9 cellular contexts compared by ENCODE assay signal in genomic region chr12:45215419-45216296, GRCh38. TPM values are rescaled to one million over a fixed set of nuclear protein-coding genes. Genes with fewer than 3 reads are reported as not detected.
DNase-seq lines count a peak whose midpoint lies in the region; ATAC-seq, FAIRE-seq and TF ChIP-seq lines count a peak whose summit lies in the region.
"Had no signal": no experiment of that assay in that cellular context is flagged by ENCODE, and none has a peak within 500 bp of the region (broad histone marks: within the 10 kb centered on the region; RNA-seq: fewer than 3 reads in every experiment).

TSS of gene ANO6 (plus strand) at chr12:45216095. CDS start at chr12:45216322, 227 bp downstream.

- no peaks in the 10 kb centered on the region for H3K27me3 ChIP-seq in keratinocyte (ENCODE audit: control insufficient read depth, extremely low read depth, insufficient read depth, low read length)

- peak within 1 kb of the TSS; percentile 80 for H3K9ac ChIP-seq in keratinocyte (ENCODE audit: control insufficient read depth, extremely low read depth, insufficient read depth, low read length)

- H3K36me3 ChIP-seq in keratinocyte (ENCODE audit: control insufficient read depth in 2 of 2, extremely low read depth in 1 of 2, insufficient read depth in 2 of 2, low read length in 2 of 2), result no peaks in the 10 kb centered on the region

- H4K20me1 ChIP-seq in keratinocyte (ENCODE audit: control insufficient read depth, extremely low read depth, insufficient read depth, low read length), result no peaks in the 10 kb centered on the region

- dilution Hi-C loops in keratinocyte (cut with MboI; ENCODE audit: extremely low pct_ligation_motif_present, low sequenced_read_pairs), result no loop called here

- H3K4me3 ChIP-seq in keratinocyte (ENCODE audit: control insufficient read depth in 2 of 3, extremely low read depth in 1 of 3, insufficient read depth in 2 of 3, low read depth in 1 of 3, low read length in 3 of 3), result peak within 1 kb of the TSS; percentile 62 to 87 (median 73)

- H3K4me1 ChIP-seq in keratinocyte (ENCODE audit: control insufficient read depth, extremely low read depth, insufficient read depth, low read length), result peaks cover 37% of the 10 kb centered on the region

- H2AFZ ChIP-seq in keratinocyte (ENCODE audit: control insufficient read depth, low read length), result peak within 1 kb of the TSS; percentile 63

- no peaks in the 10 kb centered on the region for H3K9me3 ChIP-seq in keratinocyte (ENCODE audit: control insufficient read depth, low read depth, low read length)

- TF ChIP-seq CTCF in keratinocyte (optimal IDR thresholded peaks at IDR 0.05 in 1 of 3, IDR thresholded peaks at IDR 0.05 in 1 of 3, conservative IDR thresholded peaks at IDR 0.05 in 1 of 3; ENCODE audit: extremely low read depth in 1 of 3, insufficient read depth in 2 of 3, low read length in 3 of 3), result peak in 2 of 3 experiments; percentile 7 to 62

- peak within 1 kb of the TSS; percentile 93 for H3K4me2 ChIP-seq in keratinocyte (ENCODE audit: control insufficient read depth, extremely low read depth, insufficient read depth, low read depth, low read length)

- DNase-seq in AML-193 (lab: John Stamatoyannopoulos, UW) (peak; percentile 76 to 78), NCI-H226 (peak; percentile 92), keratinocyte (ENCODE audit: low read depth, low spot score) (no peak)
- DNase-seq in activated CD4-positive, CD25-positive, alpha-beta regulatory T cell treated with anti-CD3 and anti-CD28 coated beads, Interleukin-2, amount 50 U/mL, for 16 hours (ENCODE audit: low read depth, low spot score), result peak; percentile 58
- peak; percentile 79 for DNase-seq in central memory CD4-positive, alpha-beta T cell
- peak; percentile 88 for DNase-seq in stimulated activated CD4-positive, alpha-beta T cell treated with anti-CD3 and anti-CD28 coated beads, Interleukin-15, amount 100 ng/mL, for 24 hours

- no peaks in the 10 kb centered on the region for H3K9me1 ChIP-seq in keratinocyte (ENCODE audit: control insufficient read depth, extremely low read depth, insufficient read depth, low read length)

- H3K27ac ChIP-seq in keratinocyte (ENCODE audit: control insufficient read depth, insufficient read depth, low read length), result peak within 1 kb of the TSS; percentile 87

- peak; percentile 58 for FAIRE-seq in keratinocyte (lab: Jason Lieb, UNC)
- FAIRE-seq: islet of Langerhans had no signal

- ATAC-seq in GM19025 (IDR thresholded peaks at IDR 0.05; ENCODE audit: low read depth, unreplicated experiment), result peak; percentile 66
- ATAC-seq in HG03280 (IDR thresholded peaks at IDR 0.05; ENCODE audit: unreplicated experiment), result peak; percentile 68

- peaks cover 55% of the 10 kb centered on the region for H3K79me2 ChIP-seq in keratinocyte (ENCODE audit: control insufficient read depth, insufficient read depth, low read length)

RNA-seq across cellular contexts. Expression of gene ANO6, which starts in this region (rescaled TPM):
- 55.4 to 64.3 TPM (median 62.4 TPM) in 3 replicates for polyA plus RNA-seq in keratinocyte
- 8.8 TPM for polyA plus RNA-seq in keratinocyte (2011; ENCODE audit: low read depth)
- polyA plus RNA-seq in keratinocyte (2011; cell fraction: cytosol; rRNA removed), result 33.1 and 59.0 TPM in 2 replicates
- polyA plus RNA-seq in keratinocyte (2011; cell fraction: nucleus; rRNA removed), result 74.5 and 85.6 TPM in 2 replicates
- 21.3 and 51.0 TPM in 2 replicates for polyA plus RNA-seq in keratinocyte (2012; ENCODE audit: low replicate concordance)
- 35.5 to 110 TPM (median 88.7 TPM) in 3 replicates for polyA minus RNA-seq in keratinocyte
- 62.7 TPM for polyA minus RNA-seq in keratinocyte (2011; cell fraction: cytosol; rRNA and poly(A)+ RNA removed)
- polyA minus RNA-seq in keratinocyte (2011; cell fraction: nucleus; rRNA and poly(A)+ RNA removed), result 108 and 195 TPM in 2 replicates
